26 cellular contexts compared by ENCODE assay signal in the genomic region with DNA sequence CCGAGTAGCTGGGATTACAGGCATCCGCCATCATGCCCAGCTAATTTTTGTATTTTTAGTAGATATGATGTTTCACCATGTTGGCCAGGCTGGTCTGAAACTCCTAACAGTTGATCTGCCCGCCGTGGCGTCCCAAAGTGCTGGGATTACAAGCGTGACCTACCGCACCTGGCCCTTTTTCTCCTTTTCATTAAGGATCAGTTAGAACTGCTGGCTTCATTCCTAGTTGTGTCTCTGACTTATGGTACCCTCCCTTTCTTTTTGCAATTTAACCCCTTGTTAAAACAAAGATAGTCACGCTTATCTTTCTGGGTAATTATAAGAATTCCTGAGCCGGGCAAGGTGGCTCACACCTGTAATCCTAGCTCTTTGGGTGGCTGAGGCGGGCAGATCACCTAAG. TPM values are rescaled to one million over a fixed set of nuclear protein-coding genes. Genes with fewer than 3 reads are reported as not detected.
"Had no signal": no experiment of that assay in that cellular context is flagged by ENCODE, and none has a peak within 500 bp of the region (broad histone marks: within the 10 kb centered on the region; RNA-seq: fewer than 3 reads in every experiment).

No MANE protein-coding gene starts in this region.

- H3K4me1 ChIP-seq: esophagus squamous epithelium, gastrocnemius medialis, heart right ventricle, left lung, lower lobe of right lung had no signal

- H3K27ac Mint-ChIP-seq: dendritic cell treated with granulocyte-macrophage colony-stimulating factor and Interleukin-4, amounts not matched to agents 40 ng/mL and 50 ng/mL, for 4 days; effector memory CD8-positive, alpha-beta T cell; endodermal cell; mesothelial cell of epicardium had no signal

- ATAC-seq: effector memory CD8-positive, alpha-beta T cell; esophagus mucosa; gastrocnemius medialis; heart right ventricle; left colon; left lung; left ventricle myocardium superior; lower lobe of right lung; mucosa of descending colon had no signal

- H3K4me3 Mint-ChIP-seq: dendritic cell treated with granulocyte-macrophage colony-stimulating factor and Interleukin-4, amounts not matched to agents 40 ng/mL and 50 ng/mL, for 4 days; effector memory CD8-positive, alpha-beta T cell; endodermal cell; mesothelial cell of epicardium had no signal

- H3K27me3 ChIP-seq: colonic mucosa, esophagus squamous epithelium, gastrocnemius medialis, heart right ventricle, left lung had no signal

- H3K9me3 Mint-ChIP-seq: effector memory CD8-positive, alpha-beta T cell had no signal

- H3K36me3 ChIP-seq: colonic mucosa, esophagus squamous epithelium, gastrocnemius medialis, heart right ventricle, left lung, lower lobe of right lung had no signal

- H3K4me1 Mint-ChIP-seq: endodermal cell, mesothelial cell of epicardium had no signal

- H3K9me3 ChIP-seq: colonic mucosa, esophagus squamous epithelium, gastrocnemius medialis, heart right ventricle, left lung, lower lobe of right lung, mucosa of descending colon had no signal

- H3K4me3 ChIP-seq: colonic mucosa, esophagus squamous epithelium, gastrocnemius medialis, heart right ventricle, left lung, lower lobe of right lung, mucosa of descending colon had no signal

- H3K27ac ChIP-seq: colonic mucosa, epithelial cell of prostate, esophagus squamous epithelium, gastrocnemius medialis, heart right ventricle, left lung, lower lobe of right lung had no signal

- DNase-seq: colonic mucosa; cortex of kidney; effector CD8-positive, alpha-beta T cell; effector memory CD8-positive, alpha-beta T cell; endodermal cell; erythroblast; esophagus squamous epithelium; foreskin fibroblast; foreskin melanocyte; gastrocnemius medialis; glutamatergic neuron; head of caudate nucleus; heart right ventricle; hippocampal formation; kidney glomerular epithelial cell; left colon; left lung; left ventricle myocardium superior; lower lobe of right lung; mesenchymal stem cell; mucosa of descending colon had no signal

- H3K27me3 Mint-ChIP-seq: dendritic cell treated with granulocyte-macrophage colony-stimulating factor and Interleukin-4, amounts not matched to agents 40 ng/mL and 50 ng/mL, for 4 days; effector memory CD8-positive, alpha-beta T cell had no signal

RNA-seq across cellular contexts. Expression of gene NOXRED1, which starts 31.9 kb away (rescaled TPM):
- total RNA-seq: esophagus mucosa, esophagus squamous epithelium, gastrocnemius medialis, myocyte had no signal
